In the genomic region with DNA sequence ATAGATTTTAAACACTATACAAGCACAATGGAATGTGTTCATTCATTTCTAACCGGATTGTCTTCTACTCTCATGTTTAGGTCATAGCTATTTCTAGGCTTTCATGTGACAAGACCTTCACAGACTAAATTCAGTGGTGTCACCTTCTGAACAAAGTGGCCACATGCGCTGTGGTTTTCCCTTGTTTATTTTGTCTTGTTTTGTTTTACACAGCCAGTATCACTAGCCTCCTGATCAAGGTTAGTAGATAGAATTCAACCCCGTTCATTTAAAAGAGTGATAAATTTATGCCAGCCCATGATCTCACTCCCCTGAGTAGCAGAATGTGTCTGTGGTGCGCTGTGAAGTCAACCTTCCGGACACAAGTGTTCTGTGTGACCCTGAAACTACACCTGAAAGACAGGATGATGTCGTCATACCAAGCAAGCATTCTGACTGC, we compare ENCODE assay signal across 20 cellular contexts.
A peak's percentile ranks its signal among the peaks of the same experiment; 100 is the strongest.
DNase-seq lines count a peak whose midpoint lies in the region; ATAC-seq and TF ChIP-seq lines count a peak whose summit lies in the region.
"Had no signal": no experiment of that assay in that cellular context is flagged by ENCODE, and none has a peak within 500 bp of the region (broad histone marks: within the 10 kb centered on the region; RNA-seq: fewer than 3 reads in every experiment).

No MANE protein-coding gene starts in this region.

- H3K4me3 Mint-ChIP-seq in CD14-positive monocyte = no peak overlapping the region
- H3K4me3 Mint-ChIP-seq: neural progenitor cell had no signal

- no peaks in the 10 kb centered on the region for H3K9me2 ChIP-seq in MM.1S (replicated peaks; ENCODE audit: insufficient read depth, low read length)

- peaks cover 0 to 3% (median 2%) of the 10 kb centered on the region in 3 donors for H3K27me3 Mint-ChIP-seq in CD14-positive monocyte (ENCODE audit: low read depth in 3 of 3)

- peak; percentile 68 for ATAC-seq in GM21529 (IDR thresholded peaks at IDR 0.05; ENCODE audit: unreplicated experiment)
- no peak for ATAC-seq in GM21390 (IDR thresholded peaks at IDR 0.05; ENCODE audit: unreplicated experiment)
- ATAC-seq in HG03432 (IDR thresholded peaks at IDR 0.05; ENCODE audit: unreplicated experiment) = no peak

- H3K9me3 ChIP-seq in MM.1S (replicated peaks; ENCODE audit: insufficient read depth, low read length) = no peaks in the 10 kb centered on the region
- H3K9me3 ChIP-seq: Caco-2, Peyer's patch had no signal

- no peaks in the 10 kb centered on the region for H3K36me3 ChIP-seq in MM.1S (replicated peaks; ENCODE audit: insufficient read depth, low read length)
- H3K36me3 ChIP-seq: cardiac muscle cell, neural progenitor cell, Peyer's patch had no signal

- H3K9ac ChIP-seq in MM.1S (ENCODE audit: low read length) = no peak overlapping the region
- H3K9ac ChIP-seq: neural progenitor cell had no signal

- TF ChIP-seq CTCF in GM12865 (IDR thresholded peaks at IDR 0.05; ENCODE audit: insufficient read depth, low read depth, low read length, missing control alignments) = no peak
- no peak for TF ChIP-seq CTCF in MM.1S (IDR thresholded peaks at IDR 0.05; ENCODE audit: low read length)
- no peak for TF ChIP-seq CTCF in CD14-positive monocyte (IDR thresholded peaks at IDR 0.05)

- no peak overlapping the region for H3K4me3 ChIP-seq in GM12865 (ENCODE audit: low read depth, low read length)
- no peak overlapping the region; the same call in 1 of the 2 replicates for H3K4me3 ChIP-seq in MM.1S (ENCODE audit: low read length)
- H3K4me3 ChIP-seq: cardiac muscle cell, neural progenitor cell, Peyer's patch had no signal

- H2AFZ ChIP-seq in MM.1S (ENCODE audit: low read length) = no peak overlapping the region
- H2AFZ ChIP-seq: neural progenitor cell had no signal

- no peaks in the 10 kb centered on the region for H3K79me2 ChIP-seq in MM.1S (ENCODE audit: low read length)

- intact Hi-C loops in CD14-positive monocyte (cut with micrococcal nuclease) = loop anchor here in 1 of 2 donors (10.0 kb wide), 1 partner anchor 237 kb away; no protein-coding TSS in a partner anchor

- H3K27ac ChIP-seq in MM.1S (ENCODE audit: low read length) = peak overlapping the region; percentile 59; the same call in 1 of the 2 replicates
- H3K27ac ChIP-seq: cardiac muscle cell, neural progenitor cell had no signal

- H3K4me1 Mint-ChIP-seq in CD14-positive monocyte = peaks cover 15% of the 10 kb centered on the region
- H3K4me1 Mint-ChIP-seq: neural progenitor cell had no signal

- no peaks in the 10 kb centered on the region for H3K27me3 ChIP-seq in MM.1S (replicated peaks; ENCODE audit: insufficient read depth, low read length)
- H3K27me3 ChIP-seq: cardiac muscle cell, neural progenitor cell, Peyer's patch had no signal

- H4K20me1 ChIP-seq in MM.1S (ENCODE audit: insufficient read depth, low read length) = no peaks in the 10 kb centered on the region

- H3F3A ChIP-seq in MM.1S (ENCODE audit: insufficient read depth, low read length) = no peaks in the 10 kb centered on the region; the same call in none of the 2 replicates

- no peaks in the 10 kb centered on the region for H3K9me3 Mint-ChIP-seq in CD14-positive monocyte
- H3K9me3 Mint-ChIP-seq: neural progenitor cell had no signal

- peak overlapping the region; percentile 34; the same call in 1 of the 2 replicates for H3K4me2 ChIP-seq in MM.1S (ENCODE audit: low read depth, low read length)
- H3K4me2 ChIP-seq: neural progenitor cell had no signal

- peak; percentile 84 for DNase-seq in GM12865 (ENCODE audit: low read depth)
- DNase-seq in MM.1S = peak; percentile 59
- peak; percentile 74 for DNase-seq in myocyte (ENCODE audit: low read depth)
- no peak for DNase-seq in stimulated activated CD4-positive, alpha-beta T cell treated with anti-CD3 and anti-CD28 coated beads, Interleukin-2, amount 100 ng/mL, for 24 hours
- no peak for DNase-seq in CD14-positive monocyte (ENCODE audit: low spot score)
- DNase-seq: activated CD4-positive, alpha-beta T cell treated with anti-CD3 and anti-CD28 coated beads, Interleukin-2, amount 50 U/mL, for 48 hours; activated T-cell treated with anti-CD3 and anti-CD28 coated beads, Interleukin-2, amount 50 U/mL, for 48 hours; Caco-2; effector memory CD4-positive, alpha-beta T cell; hippocampal formation; kidney; NCI-H2107; NCI-H774; Peyer's patch; retina had no signal

- H3K36me3 Mint-ChIP-seq in CD14-positive monocyte = no peaks in the 10 kb centered on the region
- H3K36me3 Mint-ChIP-seq: neural progenitor cell had no signal

- H3K4me1 ChIP-seq in MM.1S (ENCODE audit: low read length) = peaks cover 20% of the 10 kb centered on the region
- H3K4me1 ChIP-seq: neural progenitor cell had no signal

- H3K27ac Mint-ChIP-seq in CD14-positive monocyte = no peak overlapping the region
- H3K27ac Mint-ChIP-seq: neural progenitor cell had no signal

Comparison
In these comparisons a context has a peak if more than half of its experiments do, and no peak if none do; other contexts are left out.
1. DNase-seq: peak in GM12865 (single experiment), MM.1S (single experiment) and myocyte (single experiment); none in stimulated activated CD4-positive, alpha-beta T cell treated with anti-CD3 and anti-CD28 coated beads, Interleukin-2, amount 100 ng/mL, for 24 hours (0 of 2) and CD14-positive monocyte (single experiment).